Comparison of ENCODE assay signal across 20 cellular contexts in genomic region chr20:58448958-58449357, GRCh38.
"Had no signal": no experiment of that assay in that cellular context is flagged by ENCODE, and none has a peak within 500 bp of the region (broad histone marks: within the 10 kb centered on the region; RNA-seq: fewer than 3 reads in every experiment).

No MANE protein-coding gene starts in this region.

- DNase-seq: activated CD4-positive, alpha-beta T cell treated with anti-CD3 and anti-CD28 coated beads, Interleukin-2, amount 10 ng/mL, durations not matched to agents 7 days and 5 days; activated CD4-positive, CD25-positive, alpha-beta regulatory T cell treated with anti-CD3 and anti-CD28 coated beads, Interleukin-2, amount 50 U/mL, for 72 hours; activated CD8-positive, alpha-beta memory T cell treated with anti-CD3 and anti-CD28 coated beads, Interleukin-2, amount 10 ng/mL, durations not matched to agents 7 days and 5 days; activated CD8-positive, alpha-beta T cell treated with anti-CD3 and anti-CD28 coated beads for 36 hours; activated gamma-delta T cell; activated naive CD4-positive, alpha-beta T cell treated with anti-CD3 and anti-CD28 coated beads, Interleukin-2, amount 50 U/mL, for 16 hours; activated naive CD8-positive, alpha-beta T cell treated with anti-CD3 and anti-CD28 coated beads, Interleukin-2, amount 50 U/mL, for 24 hours; effector CD4-positive, alpha-beta T cell; foreskin melanocyte; hippocampal formation; right cardiac atrium; stimulated activated naive CD4-positive, alpha-beta T cell treated with Interleukin-2 at 50 U/mL for 16 hours had no signal

- H3K27ac Mint-ChIP-seq: activated CD4-positive, alpha-beta T cell treated with anti-CD3 and anti-CD28 coated beads, Interleukin-2, amount 10 ng/mL, durations not matched to agents 7 days and 5 days; activated CD8-positive, alpha-beta memory T cell treated with anti-CD3 and anti-CD28 coated beads, Interleukin-2, amount 10 ng/mL, durations not matched to agents 7 days and 5 days; activated CD8-positive, alpha-beta T cell treated with anti-CD3 and anti-CD28 coated beads for 36 hours; activated T-helper 1 cell treated with anti-CD3 and anti-CD28 coated beads, Interleukin-12 subunit alpha, Interleukin-12 subunit beta, Interleukin-2, Interleukin-4 antibody, amounts not matched to agents 30 ng/mL and 10 ng/mL and 1 ng/mL, durations not matched to agents 14 hours and 24 hours and 36 hours; dendritic cell treated with granulocyte-macrophage colony-stimulating factor and Interleukin-4, amounts not matched to agents 40 ng/mL and 50 ng/mL, for 4 days; type B pancreatic cell had no signal

- H3K4me1 ChIP-seq: vagina had no signal

- H3K4me1 Mint-ChIP-seq: activated CD8-positive, alpha-beta memory T cell treated with anti-CD3 and anti-CD28 coated beads, Interleukin-2, amount 10 ng/mL, durations not matched to agents 7 days and 5 days had no signal

- H3K4me3 ChIP-seq: skin epidermis, thoracic aorta, vagina had no signal

- H3K9me3 Mint-ChIP-seq: activated T-helper 1 cell treated with anti-CD3 and anti-CD28 coated beads, Interleukin-12 subunit alpha, Interleukin-12 subunit beta, Interleukin-2, Interleukin-4 antibody, amounts not matched to agents 30 ng/mL and 10 ng/mL and 1 ng/mL, durations not matched to agents 14 hours and 24 hours and 36 hours; dendritic cell treated with granulocyte-macrophage colony-stimulating factor and Interleukin-4, amounts not matched to agents 40 ng/mL and 50 ng/mL, for 4 days had no signal

- H3K9me3 ChIP-seq: thoracic aorta, vagina had no signal

- H3K27me3 ChIP-seq: vagina had no signal

- ATAC-seq: activated CD8-positive, alpha-beta memory T cell treated with anti-CD3 and anti-CD28 coated beads, Interleukin-2, amount 10 ng/mL, durations not matched to agents 7 days and 5 days; activated CD8-positive, alpha-beta T cell treated with anti-CD3 and anti-CD28 coated beads for 36 hours; activated naive CD8-positive, alpha-beta T cell treated with anti-CD3 and anti-CD28 coated beads, Interleukin-2, amount 50 U/mL, for 24 hours; esophagus mucosa; right cardiac atrium had no signal

- H3K9ac ChIP-seq: parathyroid adenoma had no signal

- H3K4me3 Mint-ChIP-seq: activated CD4-positive, alpha-beta T cell treated with anti-CD3 and anti-CD28 coated beads, Interleukin-2, amount 10 ng/mL, durations not matched to agents 7 days and 5 days; activated CD8-positive, alpha-beta memory T cell treated with anti-CD3 and anti-CD28 coated beads, Interleukin-2, amount 10 ng/mL, durations not matched to agents 7 days and 5 days; activated CD8-positive, alpha-beta T cell treated with anti-CD3 and anti-CD28 coated beads for 36 hours; activated naive CD8-positive, alpha-beta T cell treated with anti-CD3 and anti-CD28 coated beads, Interleukin-2, amount 50 U/mL, for 24 hours; activated T-helper 1 cell treated with anti-CD3 and anti-CD28 coated beads, Interleukin-12 subunit alpha, Interleukin-12 subunit beta, Interleukin-2, Interleukin-4 antibody, amounts not matched to agents 30 ng/mL and 10 ng/mL and 1 ng/mL, durations not matched to agents 14 hours and 24 hours and 36 hours; dendritic cell treated with granulocyte-macrophage colony-stimulating factor and Interleukin-4, amounts not matched to agents 40 ng/mL and 50 ng/mL, for 4 days; type B pancreatic cell had no signal

- H3K27ac ChIP-seq: parathyroid adenoma, skin epidermis, thoracic aorta, vagina had no signal

- H3K27me3 Mint-ChIP-seq: activated CD4-positive, alpha-beta T cell treated with anti-CD3 and anti-CD28 coated beads, Interleukin-2, amount 10 ng/mL, durations not matched to agents 7 days and 5 days; activated CD8-positive, alpha-beta memory T cell treated with anti-CD3 and anti-CD28 coated beads, Interleukin-2, amount 10 ng/mL, durations not matched to agents 7 days and 5 days; activated CD8-positive, alpha-beta T cell treated with anti-CD3 and anti-CD28 coated beads for 36 hours; activated naive CD8-positive, alpha-beta T cell treated with anti-CD3 and anti-CD28 coated beads, Interleukin-2, amount 50 U/mL, for 24 hours; dendritic cell treated with granulocyte-macrophage colony-stimulating factor and Interleukin-4, amounts not matched to agents 40 ng/mL and 50 ng/mL, for 4 days; type B pancreatic cell had no signal
